Comparison of ENCODE assay signal across 8 cellular contexts in genomic region chr4:88284378-88285234, GRCh38. TPM values are rescaled to one million over a fixed set of nuclear protein-coding genes. Genes with fewer than 3 reads are reported as not detected.
DNase-seq lines count a peak whose midpoint lies in the region; ATAC-seq and TF ChIP-seq lines count a peak whose summit lies in the region.

Gene PPM1K (minus strand): TSS chr4:88284561. CDS start chr4:88278583, 5,978 bp downstream.

- peak within 1 kb of the TSS; percentile 95 for H3K4me3 Mint-ChIP-seq in activated CD4-positive, alpha-beta T cell treated with anti-CD3 and anti-CD28 coated beads, Interleukin-2, amount 10 ng/mL, durations not matched to agents 24 days and 14 days

- H3K9me3 ChIP-seq in BLaER1, result no peaks in the 10 kb centered on the region
- H3K9me3 ChIP-seq in colonic mucosa, result no peaks in the 10 kb centered on the region

- H3K9me3 Mint-ChIP-seq in activated CD4-positive, alpha-beta T cell treated with anti-CD3 and anti-CD28 coated beads, Interleukin-2, amount 10 ng/mL, durations not matched to agents 24 days and 14 days, result no peaks in the 10 kb centered on the region

- ATAC-seq in GM19324 (IDR thresholded peaks at IDR 0.05; ENCODE audit: low FRiP score, unreplicated experiment) (peak; percentile 94), HG03469 (IDR thresholded peaks at IDR 0.05; ENCODE audit: unreplicated experiment) (peak; percentile 83)

- H3K4me1 Mint-ChIP-seq in activated CD4-positive, alpha-beta T cell treated with anti-CD3 and anti-CD28 coated beads, Interleukin-2, amount 10 ng/mL, durations not matched to agents 24 days and 14 days, result peaks cover 37% of the 10 kb centered on the region

- no peak for TF ChIP-seq CTCF in colonic mucosa (IDR thresholded peaks at IDR 0.05)

- H4K20me1 ChIP-seq in BLaER1, result peaks cover under 1% of the 10 kb centered on the region; the same call in 1 of the 2 replicates

- peak within 1 kb of the TSS; percentile 72 for H3K4me3 ChIP-seq in BLaER1
- H3K4me3 ChIP-seq in colonic mucosa, result peak within 1 kb of the TSS; percentile 82

- H3K9ac ChIP-seq in BLaER1 (peak within 1 kb of the TSS; percentile 78), colonic mucosa (ENCODE audit: low read depth in 2 of 2, low read length in 2 of 2) (peak within 1 kb of the TSS; percentile 89 to 92)

- H3K4me2 ChIP-seq in BLaER1, result peak within 1 kb of the TSS; percentile 86

- H3K27ac Mint-ChIP-seq in activated CD4-positive, alpha-beta T cell treated with anti-CD3 and anti-CD28 coated beads, Interleukin-2, amount 10 ng/mL, durations not matched to agents 24 days and 14 days, result peak within 1 kb of the TSS; percentile 99

- H3K27me3 ChIP-seq in BLaER1, result no peaks in the 10 kb centered on the region
- H3K27me3 ChIP-seq in colonic mucosa, result no peaks in the 10 kb centered on the region
- no peaks in the 10 kb centered on the region for H3K27me3 ChIP-seq in layer of hippocampus (ENCODE audit: control insufficient read depth, insufficient read depth, low read length)

- peak; percentile 86 for DNase-seq in NCI-H526 treated with DMSO at 0.1 percent for 48 hours (lab: John Stamatoyannopoulos, UW)
- peak; percentile 100 for DNase-seq in activated CD4-positive, alpha-beta T cell treated with anti-CD3 and anti-CD28 coated beads, Interleukin-2, amount 10 ng/mL, durations not matched to agents 24 days and 14 days
- DNase-seq in colonic mucosa, result peak; percentile 99
- peak; percentile 98 to 99 for DNase-seq in stimulated activated CD4-positive, alpha-beta T cell treated with anti-CD3 and anti-CD28 coated beads, Interleukin-1b, Interleukin-23, amount 100 ng/mL, for 4 hours (ENCODE audit: low read depth in 2 of 2)

- intact Hi-C loops in activated CD4-positive, alpha-beta T cell treated with anti-CD3 and anti-CD28 coated beads, Interleukin-2, amount 10 ng/mL, durations not matched to agents 24 days and 14 days (cut with micrococcal nuclease), result loop anchor here (1.0 to 10.0 kb wide), 13 partner anchors 36 to 1350 kb away; partner anchors contain the start of genes ABCG2, AFF1, HERC3 and HERC5
- intact Hi-C loops in colonic mucosa (cut with DNase I), result no loop called here

- H3K36me3 ChIP-seq in BLaER1 (0 out of 2 replicates have a peak, but pooled peaks cover 4% of the 10 kb centered on the region), colonic mucosa (no peaks in the 10 kb centered on the region)

- peaks cover 19% of the 10 kb centered on the region for H3K36me3 Mint-ChIP-seq in activated CD4-positive, alpha-beta T cell treated with anti-CD3 and anti-CD28 coated beads, Interleukin-2, amount 10 ng/mL, durations not matched to agents 24 days and 14 days (ENCODE audit: low read depth)

- H3K4me1 ChIP-seq in BLaER1 (peaks cover 47% of the 10 kb centered on the region), colonic mucosa (no peaks in the 10 kb centered on the region)

- H3K27ac ChIP-seq in BLaER1 (peak within 1 kb of the TSS; percentile 86), colonic mucosa (peak within 1 kb of the TSS; percentile 97), layer of hippocampus (ENCODE audit: low read depth, low read length) (peak within 1 kb of the TSS; percentile 99)

- H3K27me3 Mint-ChIP-seq in activated CD4-positive, alpha-beta T cell treated with anti-CD3 and anti-CD28 coated beads, Interleukin-2, amount 10 ng/mL, durations not matched to agents 24 days and 14 days, result no peaks in the 10 kb centered on the region

RNA-seq across cellular contexts. Expression of gene PPM1K, which starts in this region (rescaled TPM):
- 38.8 and 43.8 TPM in 2 replicates for total RNA-seq in activated CD4-positive, alpha-beta T cell treated with anti-CD3 and anti-CD28 coated beads, Interleukin-2, amount 10 ng/mL, durations not matched to agents 24 days and 14 days
- 1 to 10 TPM; 7.8 to 8.3 TPM for total RNA-seq in colonic mucosa

Comparison
In these comparisons a context has a peak if more than half of its experiments do, and no peak if none do; other contexts are left out.
1. Peak in every context shown above with its lines: DNase-seq, ATAC-seq, H3K4me3 ChIP-seq and H3K27ac ChIP-seq.